In genomic region chr1:6343506-6344405, GRCh38 we compare ENCODE assay signal across 1 cellular context.
TF ChIP-seq lines count a peak whose summit lies in the region.

No MANE protein-coding gene starts in this region.

TF ChIP-seq in HEK293, 187 proteins besides CTCF, POLR2A, EP300 and RAD21 (continued from another document):
- TF ChIP-seq PRDM10 (tag by site-specific recombination; IDR thresholded peaks at IDR 0.05) (peak; percentile 78), SCRT2 (tag by site-specific recombination; IDR thresholded peaks at IDR 0.05) (peak; percentile 95), PATZ1 (tag by site-specific recombination; IDR thresholded peaks at IDR 0.05) (peak; percentile 37; the same call in 1 of the 2 replicates), ZNF184 (tag by site-specific recombination; IDR thresholded peaks at IDR 0.05) (no peak), ZNF10 (tag by site-specific recombination; IDR thresholded peaks at IDR 0.05) (0 out of 2 replicates have a peak, but pooled peaks have one; percentile 29), SCRT1 (tag by site-specific recombination; IDR thresholded peaks at IDR 0.05; ENCODE audit: borderline replicate concordance) (peak; percentile 89; the same call in 1 of the 2 replicates), ZEB2 (tag by site-specific recombination; IDR thresholded peaks at IDR 0.05) (peak; percentile 38; the same call in 1 of the 2 replicates), ZNF24 (tag by site-specific recombination; IDR thresholded peaks at IDR 0.05) (0 out of 2 replicates have a peak, but pooled peaks have one; percentile 35), ZNF692 (tag by site-specific recombination; IDR thresholded peaks at IDR 0.05) (peak; percentile 64; the same call in 1 of the 2 replicates), KLF10 (tag by site-specific recombination; IDR thresholded peaks at IDR 0.05) (no peak), SP2 (tag by site-specific recombination; IDR thresholded peaks at IDR 0.05) (peak; percentile 23; the same call in 1 of the 2 replicates)
